In genomic region chr20:10929023-10929422, GRCh38 we compare ENCODE assay signal across 1 cellular context.
TF ChIP-seq lines count a peak whose summit lies in the region.

No MANE protein-coding gene starts in this region.

TF ChIP-seq in SK-N-SH, 30 proteins besides CTCF, POLR2A, EP300 and RAD21 (continued from another document):
- no peak for TF ChIP-seq USF2 (IDR thresholded peaks at IDR 0.05; ENCODE audit: borderline replicate concordance, low read depth, low read length)
- TF ChIP-seq SIN3A (IDR thresholded peaks at IDR 0.05; ENCODE audit: borderline replicate concordance, low read depth, low read length), result no peak
- no peak for TF ChIP-seq FOSL2 (IDR thresholded peaks at IDR 0.05; ENCODE audit: borderline replicate concordance, low read depth)
- no peak for TF ChIP-seq TCF12 (IDR thresholded peaks at IDR 0.05)
- no peak for TF ChIP-seq IRF3 (IDR thresholded peaks at IDR 0.05; ENCODE audit: low read depth, low read length)
- TF ChIP-seq GATA2 (CRISPR knock-in tag; IDR thresholded peaks at IDR 0.05), result no peak
- TF ChIP-seq CHD2 (IDR thresholded peaks at IDR 0.05; ENCODE audit: low read length, partially characterized antibody), result no peak
- TF ChIP-seq YY1 (IDR thresholded peaks at IDR 0.05; ENCODE audit: low read depth), result no peak
- TF ChIP-seq MEF2A (IDR thresholded peaks at IDR 0.05; ENCODE audit: borderline replicate concordance, low read depth), result no peak
- TF ChIP-seq, protein P1, sequence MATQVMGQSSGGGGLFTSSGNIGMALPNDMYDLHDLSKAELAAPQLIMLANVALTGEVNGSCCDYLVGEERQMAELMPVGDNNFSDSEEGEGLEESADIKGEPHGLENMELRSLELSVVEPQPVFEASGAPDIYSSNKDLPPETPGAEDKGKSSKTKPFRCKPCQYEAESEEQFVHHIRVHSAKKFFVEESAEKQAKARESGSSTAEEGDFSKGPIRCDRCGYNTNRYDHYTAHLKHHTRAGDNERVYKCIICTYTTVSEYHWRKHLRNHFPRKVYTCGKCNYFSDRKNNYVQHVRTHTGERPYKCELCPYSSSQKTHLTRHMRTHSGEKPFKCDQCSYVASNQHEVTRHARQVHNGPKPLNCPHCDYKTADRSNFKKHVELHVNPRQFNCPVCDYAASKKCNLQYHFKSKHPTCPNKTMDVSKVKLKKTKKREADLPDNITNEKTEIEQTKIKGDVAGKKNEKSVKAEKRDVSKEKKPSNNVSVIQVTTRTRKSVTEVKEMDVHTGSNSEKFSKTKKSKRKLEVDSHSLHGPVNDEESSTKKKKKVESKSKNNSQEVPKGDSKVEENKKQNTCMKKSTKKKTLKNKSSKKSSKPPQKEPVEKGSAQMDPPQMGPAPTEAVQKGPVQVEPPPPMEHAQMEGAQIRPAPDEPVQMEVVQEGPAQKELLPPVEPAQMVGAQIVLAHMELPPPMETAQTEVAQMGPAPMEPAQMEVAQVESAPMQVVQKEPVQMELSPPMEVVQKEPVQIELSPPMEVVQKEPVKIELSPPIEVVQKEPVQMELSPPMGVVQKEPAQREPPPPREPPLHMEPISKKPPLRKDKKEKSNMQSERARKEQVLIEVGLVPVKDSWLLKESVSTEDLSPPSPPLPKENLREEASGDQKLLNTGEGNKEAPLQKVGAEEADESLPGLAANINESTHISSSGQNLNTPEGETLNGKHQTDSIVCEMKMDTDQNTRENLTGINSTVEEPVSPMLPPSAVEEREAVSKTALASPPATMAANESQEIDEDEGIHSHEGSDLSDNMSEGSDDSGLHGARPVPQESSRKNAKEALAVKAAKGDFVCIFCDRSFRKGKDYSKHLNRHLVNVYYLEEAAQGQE (IDR thresholded peaks at IDR 0.05; ENCODE audit: low read depth, low read length), result no peak
- no peak for TF ChIP-seq GABPA (IDR thresholded peaks at IDR 0.05; ENCODE audit: low read depth)
- TF ChIP-seq MAX (IDR thresholded peaks at IDR 0.05; ENCODE audit: low read depth), result no peak
- TF ChIP-seq, protein P2, sequence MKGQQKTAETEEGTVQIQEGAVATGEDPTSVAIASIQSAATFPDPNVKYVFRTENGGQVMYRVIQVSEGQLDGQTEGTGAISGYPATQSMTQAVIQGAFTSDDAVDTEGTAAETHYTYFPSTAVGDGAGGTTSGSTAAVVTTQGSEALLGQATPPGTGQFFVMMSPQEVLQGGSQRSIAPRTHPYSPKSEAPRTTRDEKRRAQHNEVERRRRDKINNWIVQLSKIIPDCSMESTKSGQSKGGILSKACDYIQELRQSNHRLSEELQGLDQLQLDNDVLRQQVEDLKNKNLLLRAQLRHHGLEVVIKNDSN (IDR thresholded peaks at IDR 0.05; ENCODE audit: borderline replicate concordance, low read depth), result no peak
- no peak for TF ChIP-seq SMC3 (IDR thresholded peaks at IDR 0.05; ENCODE audit: low read depth, low read length)
